21 cellular contexts compared by ENCODE assay signal in the genomic region with DNA sequence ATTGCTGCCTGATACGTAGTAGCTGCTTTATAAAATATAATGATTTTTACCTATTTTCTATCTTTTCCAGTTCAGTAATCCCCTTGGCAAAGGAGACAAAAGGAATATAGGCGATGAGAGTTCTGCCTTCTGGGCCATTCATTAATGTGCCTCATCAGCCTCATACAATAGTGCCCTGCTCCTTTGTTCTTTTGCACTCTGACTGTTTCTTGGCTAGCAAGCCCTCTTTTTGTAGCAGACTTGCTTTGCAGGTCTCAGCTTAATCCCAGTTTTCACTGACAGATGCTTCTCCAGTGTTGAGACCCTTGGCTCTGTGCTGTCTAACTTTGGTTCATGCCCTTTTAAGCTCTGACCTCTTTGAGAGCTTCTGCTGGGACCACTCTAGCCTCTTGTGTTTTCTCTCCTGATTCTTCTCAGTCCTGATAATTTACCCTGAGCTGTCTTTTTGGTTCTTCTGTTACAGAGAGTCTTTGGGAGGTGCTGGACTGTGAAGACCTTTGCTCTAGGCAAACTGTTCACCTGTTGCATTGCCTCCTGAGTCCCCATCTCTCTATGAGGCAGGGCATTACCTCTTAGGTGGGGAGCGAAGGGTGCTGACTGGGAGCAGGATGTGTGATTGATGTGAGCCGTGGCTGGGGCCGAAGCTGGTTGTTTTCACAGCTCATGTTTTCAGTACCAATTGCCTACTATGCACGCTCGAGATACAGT. TPM values are rescaled to one million over a fixed set of nuclear protein-coding genes. Genes with fewer than 3 reads are reported as not detected.
DNase-seq lines count a peak whose midpoint lies in the region; ATAC-seq and TF ChIP-seq lines count a peak whose summit lies in the region.
"Had no signal": no experiment of that assay in that cellular context is flagged by ENCODE, and none has a peak within 500 bp of the region (broad histone marks: within the 10 kb centered on the region; RNA-seq: fewer than 3 reads in every experiment).

No MANE protein-coding gene starts in this region.

- H3K27ac Mint-ChIP-seq in mesothelial cell of epicardium (peak overlapping the region; percentile 5), type B pancreatic cell (no peak overlapping the region)
- H3K27ac Mint-ChIP-seq: CD4-positive, alpha-beta T cell; GM23338; IgD-negative memory B cell had no signal

- H3K9me3 Mint-ChIP-seq in mesothelial cell of epicardium (no peaks in the 10 kb centered on the region), type B pancreatic cell (peaks cover 2% of the 10 kb centered on the region)
- H3K9me3 Mint-ChIP-seq: CD4-positive, alpha-beta T cell; GM23338; IgD-negative memory B cell had no signal

- H3K27ac ChIP-seq in ectodermal cell (ENCODE audit: insufficient read depth, low read depth, low read length, poor library complexity, severe bottlenecking): peak overlapping the region; percentile 33
- H3K27ac ChIP-seq: BLaER1, SJCRH30 had no signal

- 80 to 96% methylated on average over 6 to 7 of the region's 7 CpGs for WGBS in ectodermal cell, 2 experiments

- no peak for TF ChIP-seq CTCF in mesothelial cell of epicardium (IDR thresholded peaks at IDR 0.05; ENCODE audit: unreplicated experiment)
- TF ChIP-seq CTCF in type B pancreatic cell (conservative IDR thresholded peaks at IDR 0.05): no peak

- H3K27me3 ChIP-seq in ectodermal cell (ENCODE audit: control insufficient read depth, insufficient read depth, low read length, poor library complexity, severe bottlenecking): no peaks in the 10 kb centered on the region
- H3K27me3 ChIP-seq: BLaER1, SJCRH30 had no signal

- peaks cover 25% of the 10 kb centered on the region for H3K4me1 Mint-ChIP-seq in mesothelial cell of epicardium
- peaks cover 5% of the 10 kb centered on the region for H3K4me1 Mint-ChIP-seq in type B pancreatic cell (ENCODE audit: unreplicated experiment)
- H3K4me1 Mint-ChIP-seq: IgD-negative memory B cell had no signal

- no peak for ATAC-seq in GM21515 (IDR thresholded peaks at IDR 0.05; ENCODE audit: unreplicated experiment)
- ATAC-seq: GM23338 had no signal

- DNase-seq in NCI-H82 (lab: John Stamatoyannopoulos, UW): peak; percentile 70
- no peak for DNase-seq in mesothelial cell of epicardium (ENCODE audit: low spot score in 2 of 2, unreplicated experiment in 2 of 2)
- peak; percentile 64 for DNase-seq in retina
- no peak for DNase-seq in midbrain (lab: John Stamatoyannopoulos, UW)
- DNase-seq in type B pancreatic cell (ENCODE audit: extremely low spot score, unreplicated experiment): no peak
- DNase-seq: CD4-positive, alpha-beta T cell; COR-L47; DMS79; HCEC 1CT; NCI-H1417; NCI-H187; NCI-H2227 treated with DMSO at 0.1 percent for 48 hours; NCI-H510A; NCI-H748 treated with DMSO at 0.1 percent for 48 hours; OCI-M1; SJCRH30 had no signal

- H3K9me3 ChIP-seq in ectodermal cell (ENCODE audit: control insufficient read depth, low read length): no peaks in the 10 kb centered on the region
- H3K9me3 ChIP-seq: BLaER1, SJCRH30 had no signal

- H3K36me3 Mint-ChIP-seq in mesothelial cell of epicardium (no peaks in the 10 kb centered on the region), type B pancreatic cell (no peaks in the 10 kb centered on the region)
- H3K36me3 Mint-ChIP-seq: IgD-negative memory B cell had no signal

- H3K36me3 ChIP-seq in ectodermal cell (ENCODE audit: control insufficient read depth, insufficient read depth, low read length): no peaks in the 10 kb centered on the region
- H3K36me3 ChIP-seq: BLaER1, SJCRH30 had no signal

- H3K4me3 Mint-ChIP-seq in mesothelial cell of epicardium (no peak overlapping the region), type B pancreatic cell (no peak overlapping the region)
- H3K4me3 Mint-ChIP-seq: CD4-positive, alpha-beta T cell; GM23338; IgD-negative memory B cell had no signal

- no peak overlapping the region for H3K4me3 ChIP-seq in ectodermal cell (ENCODE audit: insufficient read depth, low read depth, low read length)
- H3K4me3 ChIP-seq: BLaER1, GM23338, SJCRH30 had no signal

- H3K27me3 Mint-ChIP-seq in mesothelial cell of epicardium (ENCODE audit: low read depth) (peaks cover 17% of the 10 kb centered on the region), type B pancreatic cell (peaks cover 19% of the 10 kb centered on the region)

- H3K4me1 ChIP-seq in ectodermal cell (ENCODE audit: control insufficient read depth, insufficient read depth, low read length): peaks cover 16% of the 10 kb centered on the region
- H3K4me1 ChIP-seq: BLaER1, SJCRH30 had no signal

RNA-seq across cellular contexts. Expression of a gene that starts 10.6 kb away (rescaled TPM):
- 0.65 TPM for polyA plus RNA-seq in ectodermal cell (2013, experiment 1 of 4)
- polyA plus RNA-seq in ectodermal cell (2013, experiment 2 of 4): 0.21 TPM
- polyA plus RNA-seq in ectodermal cell (2013, experiment 3 of 4): not detected
- polyA plus RNA-seq in ectodermal cell (2013, experiment 4 of 4): 0.53 TPM
- total RNA-seq in mesothelial cell of epicardium (2.7 to 3.1 TPM (median 2.7 TPM) in 3 replicates), type B pancreatic cell (ENCODE audit: low replicate concordance) (6.8 and 17.8 TPM in 2 replicates)
- total RNA-seq: CD4-positive, alpha-beta T cell; GM23338; SJCRH30 had no signal
- polyA plus RNA-seq: IgD-negative memory B cell had no signal

RNA-seq across cellular contexts. Expression of a gene that starts 34.4 kb away (rescaled TPM):
- 0.06 TPM for polyA plus RNA-seq in ectodermal cell (2013, experiment 1 of 4)
- 0.20 TPM for polyA plus RNA-seq in ectodermal cell (2013, experiment 2 of 4)
- polyA plus RNA-seq in ectodermal cell (2013, experiment 3 of 4): not detected
- polyA plus RNA-seq in ectodermal cell (2013, experiment 4 of 4): 0.12 TPM
- total RNA-seq in mesothelial cell of epicardium (0.13 to 0.35 TPM (median 0.23 TPM) in 3 replicates), type B pancreatic cell (ENCODE audit: low replicate concordance) (0.02 TPM in 1 of 2 replicates, not detected in the other)
- polyA plus RNA-seq: GM23338 had no signal

Comparison
In these comparisons a context has a peak if more than half of its experiments do, and no peak if none do; other contexts are left out.
1. DNase-seq: peak in NCI-H82 (single experiment) and retina (single experiment); none in mesothelial cell of epicardium (0 of 2), midbrain (single experiment) and type B pancreatic cell (single experiment).